Comparison of ENCODE assay signal across 1 cellular context in the genomic region with DNA sequence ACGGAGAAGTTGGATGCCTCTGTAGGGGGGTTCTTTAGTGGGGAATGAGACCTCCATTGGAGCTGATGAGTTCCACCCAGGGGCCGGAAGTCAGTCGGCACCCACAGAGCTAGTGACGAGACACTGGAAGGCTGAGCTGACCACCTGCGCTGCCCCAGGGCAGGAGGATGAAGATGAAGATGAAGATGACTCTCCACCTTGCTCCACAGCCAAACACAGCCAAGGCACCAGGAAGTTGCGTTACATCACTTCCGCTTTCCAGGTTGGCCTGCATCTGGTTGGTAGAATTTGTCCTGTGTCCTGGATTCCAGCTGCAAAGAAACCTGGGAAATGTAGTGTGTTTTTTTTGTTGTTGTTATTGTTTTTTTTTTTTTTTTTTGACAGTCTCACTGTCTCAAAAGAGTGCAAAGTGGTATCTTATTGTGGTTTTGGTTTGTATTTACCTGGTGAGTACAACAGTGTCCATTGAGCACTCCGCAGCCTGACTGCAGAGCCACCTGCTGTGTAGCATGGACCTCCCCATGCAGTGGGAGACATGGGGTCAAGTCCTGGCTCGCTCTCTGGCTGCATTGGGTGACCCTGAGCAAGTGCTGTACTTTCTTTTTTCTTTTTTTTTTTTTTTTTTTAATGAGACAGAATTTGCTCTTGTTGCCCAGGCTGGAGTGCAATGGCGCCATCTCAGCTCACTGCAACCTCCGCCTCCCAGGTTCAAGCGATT.
A peak's percentile ranks its signal among the peaks of the same experiment; 100 is the strongest.
TF ChIP-seq lines count a peak whose summit lies in the region.

No MANE protein-coding gene starts in this region.

TF ChIP-seq in K562, 482 proteins besides CTCF, POLR2A, EP300 and RAD21:
- peak; percentile 7; the same call in 1 of the 2 replicates for TF ChIP-seq CEBPG (CRISPR knock-in tag; IDR thresholded peaks at IDR 0.05)
- TF ChIP-seq CEBPG (tag; conservative IDR thresholded peaks at IDR 0.05 in 1 of 2, IDR thresholded peaks at IDR 0.05 in 1 of 2), result no peak
- TF ChIP-seq ZNF764 (CRISPR knock-in tag; IDR thresholded peaks at IDR 0.05; ENCODE audit: low read depth), result no peak
- TF ChIP-seq KLF6 (CRISPR knock-in tag; IDR thresholded peaks at IDR 0.05; ENCODE audit: borderline replicate concordance), result no peak
- 0 out of 2 replicates have a peak, but pooled peaks have one; percentile 14 for TF ChIP-seq GABPA (tag; conservative IDR thresholded peaks at IDR 0.05; ENCODE audit: low read depth)
- TF ChIP-seq, protein P1, sequence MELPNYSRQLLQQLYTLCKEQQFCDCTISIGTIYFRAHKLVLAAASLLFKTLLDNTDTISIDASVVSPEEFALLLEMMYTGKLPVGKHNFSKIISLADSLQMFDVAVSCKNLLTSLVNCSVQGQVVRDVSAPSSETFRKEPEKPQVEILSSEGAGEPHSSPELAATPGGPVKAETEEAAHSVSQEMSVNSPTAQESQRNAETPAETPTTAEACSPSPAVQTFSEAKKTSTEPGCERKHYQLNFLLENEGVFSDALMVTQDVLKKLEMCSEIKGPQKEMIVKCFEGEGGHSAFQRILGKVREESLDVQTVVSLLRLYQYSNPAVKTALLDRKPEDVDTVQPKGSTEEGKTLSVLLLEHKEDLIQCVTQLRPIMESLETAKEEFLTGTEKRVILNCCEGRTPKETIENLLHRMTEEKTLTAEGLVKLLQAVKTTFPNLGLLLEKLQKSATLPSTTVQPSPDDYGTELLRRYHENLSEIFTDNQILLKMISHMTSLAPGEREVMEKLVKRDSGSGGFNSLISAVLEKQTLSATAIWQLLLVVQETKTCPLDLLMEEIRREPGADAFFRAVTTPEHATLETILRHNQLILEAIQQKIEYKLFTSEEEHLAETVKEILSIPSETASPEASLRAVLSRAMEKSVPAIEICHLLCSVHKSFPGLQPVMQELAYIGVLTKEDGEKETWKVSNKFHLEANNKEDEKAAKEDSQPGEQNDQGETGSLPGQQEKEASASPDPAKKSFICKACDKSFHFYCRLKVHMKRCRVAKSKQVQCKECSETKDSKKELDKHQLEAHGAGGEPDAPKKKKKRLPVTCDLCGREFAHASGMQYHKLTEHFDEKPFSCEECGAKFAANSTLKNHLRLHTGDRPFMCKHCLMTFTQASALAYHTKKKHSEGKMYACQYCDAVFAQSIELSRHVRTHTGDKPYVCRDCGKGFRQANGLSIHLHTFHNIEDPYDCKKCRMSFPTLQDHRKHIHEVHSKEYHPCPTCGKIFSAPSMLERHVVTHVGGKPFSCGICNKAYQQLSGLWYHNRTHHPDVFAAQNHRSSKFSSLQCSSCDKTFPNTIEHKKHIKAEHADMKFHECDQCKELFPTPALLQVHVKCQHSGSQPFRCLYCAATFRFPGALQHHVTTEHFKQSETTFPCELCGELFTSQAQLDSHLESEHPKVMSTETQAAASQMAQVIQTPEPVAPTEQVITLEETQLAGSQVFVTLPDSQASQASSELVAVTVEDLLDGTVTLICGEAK (IDR thresholded peaks at IDR 0.05), result peak; percentile 61; the same call in 1 of the 2 replicates
- TF ChIP-seq, protein P1 (CRISPR knock-in tag; IDR thresholded peaks at IDR 0.05), result no peak
- TF ChIP-seq EGR1 (conservative IDR thresholded peaks at IDR 0.05), result no peak
- TF ChIP-seq, protein P2, sequence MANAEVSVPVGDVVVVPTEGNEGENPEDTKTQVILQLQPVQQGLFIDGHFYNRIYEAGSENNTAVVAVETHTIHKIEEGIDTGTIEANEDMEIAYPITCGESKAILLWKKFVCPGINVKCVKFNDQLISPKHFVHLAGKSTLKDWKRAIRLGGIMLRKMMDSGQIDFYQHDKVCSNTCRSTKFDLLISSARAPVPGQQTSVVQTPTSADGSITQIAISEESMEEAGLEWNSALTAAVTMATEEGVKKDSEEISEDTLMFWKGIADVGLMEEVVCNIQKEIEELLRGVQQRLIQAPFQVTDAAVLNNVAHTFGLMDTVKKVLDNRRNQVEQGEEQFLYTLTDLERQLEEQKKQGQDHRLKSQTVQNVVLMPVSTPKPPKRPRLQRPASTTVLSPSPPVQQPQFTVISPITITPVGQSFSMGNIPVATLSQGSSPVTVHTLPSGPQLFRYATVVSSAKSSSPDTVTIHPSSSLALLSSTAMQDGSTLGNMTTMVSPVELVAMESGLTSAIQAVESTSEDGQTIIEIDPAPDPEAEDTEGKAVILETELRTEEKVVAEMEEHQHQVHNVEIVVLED (CRISPR knock-in tag; IDR thresholded peaks at IDR 0.05), result no peak
- no peak for TF ChIP-seq EHMT2 (IDR thresholded peaks at IDR 0.05)
- TF ChIP-seq, protein P3, sequence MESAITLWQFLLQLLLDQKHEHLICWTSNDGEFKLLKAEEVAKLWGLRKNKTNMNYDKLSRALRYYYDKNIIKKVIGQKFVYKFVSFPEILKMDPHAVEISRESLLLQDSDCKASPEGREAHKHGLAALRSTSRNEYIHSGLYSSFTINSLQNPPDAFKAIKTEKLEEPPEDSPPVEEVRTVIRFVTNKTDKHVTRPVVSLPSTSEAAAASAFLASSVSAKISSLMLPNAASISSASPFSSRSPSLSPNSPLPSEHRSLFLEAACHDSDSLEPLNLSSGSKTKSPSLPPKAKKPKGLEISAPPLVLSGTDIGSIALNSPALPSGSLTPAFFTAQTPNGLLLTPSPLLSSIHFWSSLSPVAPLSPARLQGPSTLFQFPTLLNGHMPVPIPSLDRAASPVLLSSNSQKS (CRISPR knock-in tag; IDR thresholded peaks at IDR 0.05), result no peak
- TF ChIP-seq POLR2AphosphoS2 (IDR thresholded peaks at IDR 0.05; ENCODE audit: low read length), result no peak
- 0 out of 2 replicates have a peak, but pooled peaks have one; percentile 20 for TF ChIP-seq HCFC1 (IDR thresholded peaks at IDR 0.05; ENCODE audit: low read depth, low read length)
- TF ChIP-seq ZNF445 (CRISPR knock-in tag; IDR thresholded peaks at IDR 0.05; ENCODE audit: low read depth), result no peak
- TF ChIP-seq CREM (IDR thresholded peaks at IDR 0.05; ENCODE audit: low read depth), result peak; percentile 46
- no peak for TF ChIP-seq E2F5 (CRISPR knock-in tag; IDR thresholded peaks at IDR 0.05)
- no peak for TF ChIP-seq ZNF561 (CRISPR knock-in tag; conservative IDR thresholded peaks at IDR 0.05)
- TF ChIP-seq ZNF431 (CRISPR knock-in tag; IDR thresholded peaks at IDR 0.05), result no peak
- TF ChIP-seq, protein P4, sequence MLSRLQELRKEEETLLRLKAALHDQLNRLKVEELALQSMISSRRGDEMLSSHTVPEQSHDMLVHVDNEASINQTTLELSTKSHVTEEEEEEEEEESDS (CRISPR knock-in tag; IDR thresholded peaks at IDR 0.05), result no peak
- TF ChIP-seq E2F3 (CRISPR knock-in tag; IDR thresholded peaks at IDR 0.05), result no peak
